ENCODE assay signal across 1 cellular context in the genomic region with DNA sequence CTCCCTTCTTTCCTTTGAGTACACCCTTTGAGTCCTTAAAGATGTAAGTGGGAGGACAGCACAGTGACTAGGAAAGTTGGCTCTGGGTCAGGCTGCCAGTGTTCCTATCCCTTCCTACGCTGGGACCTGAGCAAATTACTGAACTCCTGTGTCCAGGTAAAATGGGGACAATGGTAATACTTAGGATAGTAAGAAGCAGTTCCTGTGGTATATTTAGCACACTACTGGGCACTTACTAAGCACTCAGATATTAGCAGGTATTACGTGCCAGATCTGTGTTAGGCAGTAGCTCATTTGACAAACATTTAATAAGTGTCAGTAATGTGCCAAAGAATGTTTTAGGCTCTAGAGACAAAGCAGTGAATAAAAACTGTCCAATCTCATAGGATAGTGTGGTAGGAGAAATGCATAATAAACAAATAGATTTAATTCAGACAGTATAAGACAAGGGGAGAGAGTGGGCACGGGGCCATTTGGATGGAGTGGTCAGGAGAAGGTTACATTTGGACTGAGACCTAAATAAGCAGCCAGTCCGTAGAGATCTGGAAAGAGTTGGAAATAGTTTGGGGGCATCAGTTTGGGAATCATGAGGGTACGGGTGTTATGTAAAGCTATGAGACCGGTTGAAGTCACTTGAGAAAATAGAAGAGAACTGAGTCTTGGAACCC.
A peak's percentile ranks its signal among the peaks of the same experiment; 100 is the strongest.
TF ChIP-seq lines count a peak whose summit lies in the region.

No MANE protein-coding gene starts in this region.

TF ChIP-seq in GM12878, 131 proteins besides CTCF, POLR2A, EP300 and RAD21:
- TF ChIP-seq YBX1 (IDR thresholded peaks at IDR 0.05) (no peak), BHLHE40 (IDR thresholded peaks at IDR 0.05; ENCODE audit: borderline replicate concordance in 1 of 2, low read depth in 2 of 2, low read length in 1 of 2) (no peak), RBBP5 (conservative IDR thresholded peaks at IDR 0.05) (no peak), KLF5 (IDR thresholded peaks at IDR 0.05; ENCODE audit: partially characterized antibody) (no peak), CREM (IDR thresholded peaks at IDR 0.05; ENCODE audit: low read depth) (no peak), FOXK2 (IDR thresholded peaks at IDR 0.05) (no peak), ZNF622 (IDR thresholded peaks at IDR 0.05) (no peak), ZNF207 (IDR thresholded peaks at IDR 0.05; ENCODE audit: borderline replicate concordance) (no peak), NR2C2 (IDR thresholded peaks at IDR 0.05; ENCODE audit: borderline replicate concordance, control insufficient read depth, insufficient read length, low read depth) (no peak), PML (IDR thresholded peaks at IDR 0.05; ENCODE audit: low read length) (peak; percentile 19; the same call in 1 of the 2 replicates), BACH1 (IDR thresholded peaks at IDR 0.05; ENCODE audit: borderline replicate concordance) (no peak), IKZF2 (IDR thresholded peaks at IDR 0.05) (no peak), PAX5 (IDR thresholded peaks at IDR 0.05; ENCODE audit: borderline replicate concordance, low read depth, low read length) (no peak)
- TF ChIP-seq, protein P1, sequence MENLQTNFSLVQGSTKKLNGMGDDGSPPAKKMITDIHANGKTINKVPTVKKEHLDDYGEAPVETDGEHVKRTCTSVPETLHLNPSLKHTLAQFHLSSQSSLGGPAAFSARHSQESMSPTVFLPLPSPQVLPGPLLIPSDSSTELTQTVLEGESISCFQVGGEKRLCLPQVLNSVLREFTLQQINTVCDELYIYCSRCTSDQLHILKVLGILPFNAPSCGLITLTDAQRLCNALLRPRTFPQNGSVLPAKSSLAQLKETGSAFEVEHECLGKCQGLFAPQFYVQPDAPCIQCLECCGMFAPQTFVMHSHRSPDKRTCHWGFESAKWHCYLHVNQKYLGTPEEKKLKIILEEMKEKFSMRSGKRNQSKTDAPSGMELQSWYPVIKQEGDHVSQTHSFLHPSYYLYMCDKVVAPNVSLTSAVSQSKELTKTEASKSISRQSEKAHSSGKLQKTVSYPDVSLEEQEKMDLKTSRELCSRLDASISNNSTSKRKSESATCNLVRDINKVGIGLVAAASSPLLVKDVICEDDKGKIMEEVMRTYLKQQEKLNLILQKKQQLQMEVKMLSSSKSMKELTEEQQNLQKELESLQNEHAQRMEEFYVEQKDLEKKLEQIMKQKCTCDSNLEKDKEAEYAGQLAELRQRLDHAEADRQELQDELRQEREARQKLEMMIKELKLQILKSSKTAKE (IDR thresholded peaks at IDR 0.05; ENCODE audit: low read depth, poor library complexity, severe bottlenecking): no peak
- TF ChIP-seq, protein P2, sequence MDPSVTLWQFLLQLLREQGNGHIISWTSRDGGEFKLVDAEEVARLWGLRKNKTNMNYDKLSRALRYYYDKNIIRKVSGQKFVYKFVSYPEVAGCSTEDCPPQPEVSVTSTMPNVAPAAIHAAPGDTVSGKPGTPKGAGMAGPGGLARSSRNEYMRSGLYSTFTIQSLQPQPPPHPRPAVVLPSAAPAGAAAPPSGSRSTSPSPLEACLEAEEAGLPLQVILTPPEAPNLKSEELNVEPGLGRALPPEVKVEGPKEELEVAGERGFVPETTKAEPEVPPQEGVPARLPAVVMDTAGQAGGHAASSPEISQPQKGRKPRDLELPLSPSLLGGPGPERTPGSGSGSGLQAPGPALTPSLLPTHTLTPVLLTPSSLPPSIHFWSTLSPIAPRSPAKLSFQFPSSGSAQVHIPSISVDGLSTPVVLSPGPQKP (IDR thresholded peaks at IDR 0.05; ENCODE audit: low read depth, low read length): no peak
- TF ChIP-seq, protein P3, sequence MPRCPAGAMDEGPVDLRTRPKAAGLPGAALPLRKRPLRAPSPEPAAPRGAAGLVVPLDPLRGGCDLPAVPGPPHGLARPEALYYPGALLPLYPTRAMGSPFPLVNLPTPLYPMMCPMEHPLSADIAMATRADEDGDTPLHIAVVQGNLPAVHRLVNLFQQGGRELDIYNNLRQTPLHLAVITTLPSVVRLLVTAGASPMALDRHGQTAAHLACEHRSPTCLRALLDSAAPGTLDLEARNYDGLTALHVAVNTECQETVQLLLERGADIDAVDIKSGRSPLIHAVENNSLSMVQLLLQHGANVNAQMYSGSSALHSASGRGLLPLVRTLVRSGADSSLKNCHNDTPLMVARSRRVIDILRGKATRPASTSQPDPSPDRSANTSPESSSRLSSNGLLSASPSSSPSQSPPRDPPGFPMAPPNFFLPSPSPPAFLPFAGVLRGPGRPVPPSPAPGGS (IDR thresholded peaks at IDR 0.05; ENCODE audit: borderline replicate concordance, insufficient read depth, low read depth, low read length, poor library complexity, severe bottlenecking): peak; percentile 17
